In the genomic region with DNA sequence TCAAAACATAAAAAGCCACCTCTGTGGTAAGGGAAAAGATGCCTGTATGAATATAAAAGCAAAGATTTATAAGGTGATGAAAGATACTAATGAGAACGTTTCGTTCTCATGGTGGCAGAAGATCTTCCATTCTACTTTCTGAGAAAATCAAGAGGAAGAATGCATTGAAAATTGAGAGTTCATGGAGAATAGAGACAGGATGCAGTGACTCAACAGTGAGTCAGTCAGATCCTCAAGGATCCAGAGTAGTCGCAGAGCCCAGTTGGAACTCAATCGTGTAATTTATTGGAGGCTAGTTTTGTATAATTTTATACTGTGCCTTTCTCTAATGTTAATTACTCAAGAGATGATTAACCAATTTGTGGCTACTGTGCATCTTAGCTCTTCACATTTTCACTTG, we compare ENCODE assay signal across 13 cellular contexts.
DNase-seq lines count a peak whose midpoint lies in the region; ATAC-seq, FAIRE-seq and TF ChIP-seq lines count a peak whose summit lies in the region.
"Had no signal": no experiment of that assay in that cellular context is flagged by ENCODE, and none has a peak within 500 bp of the region (broad histone marks: within the 10 kb centered on the region; RNA-seq: fewer than 3 reads in every experiment).

No MANE protein-coding gene starts in this region.

- no peak overlapping the region for H3K4me3 ChIP-seq in fibroblast of villous mesenchyme (ENCODE audit: low read depth, low read length)
- H3K4me3 ChIP-seq: heart left ventricle had no signal

- no peak for FAIRE-seq in urothelium cell line (lab: Jason Lieb, UNC)

- no peak for ATAC-seq in HG03025 (IDR thresholded peaks at IDR 0.05; ENCODE audit: low FRiP score, unreplicated experiment)
- ATAC-seq: heart left ventricle had no signal

- TF ChIP-seq CTCF in fibroblast of villous mesenchyme (IDR thresholded peaks at IDR 0.05; ENCODE audit: insufficient read depth, low read depth, low read length), result no peak

- DNase-seq in HCEC 1CT (peak; percentile 69), SW480 (ENCODE audit: low spot score) (peak; percentile 9), fibroblast of villous mesenchyme (ENCODE audit: low read depth) (peak; percentile 21), urothelium cell line (ENCODE audit: low spot score) (peak; percentile 74), NCI-H69 (lab: John Stamatoyannopoulos, UW) (no peak)
- no peak for DNase-seq in NK-92 treated with Interleukin-12 subunit alpha and Interleukin-12 subunit beta, amount 100 ng/mL, for 24 hours (lab: John Stamatoyannopoulos, UW)
- DNase-seq: activated CD4-positive, alpha-beta T cell treated with anti-CD3 and anti-CD28 coated beads, Interleukin-2, amount 50 U/mL, for 4 hours; activated naive CD4-positive, alpha-beta T cell; DMS79 treated with DMSO at 0.1 percent for 48 hours; heart left ventricle; NCI-H526 treated with DMSO at 0.1 percent for 48 hours; substantia nigra had no signal

Comparison
In these comparisons a context has a peak if more than half of its experiments do, and no peak if none do; other contexts are left out.
1. DNase-seq: peak in HCEC 1CT (single experiment), SW480 (single experiment), fibroblast of villous mesenchyme (single experiment) and urothelium cell line (single experiment); none in NK-92 treated with Interleukin-12 subunit alpha and Interleukin-12 subunit beta, amount 100 ng/mL, for 24 hours (single experiment) and NCI-H69 (single experiment).